ENCODE assay signal across 8 cellular contexts in genomic region chr9:112379177-112380101, GRCh38. TPM values are rescaled to one million over a fixed set of nuclear protein-coding genes. Genes with fewer than 3 reads are reported as not detected.
DNase-seq lines count a peak whose midpoint lies in the region; ATAC-seq and TF ChIP-seq lines count a peak whose summit lies in the region.

No MANE protein-coding gene starts in this region.

- H3K27me3 Mint-ChIP-seq in WTC11 (ENCODE audit: low read depth) (no peaks in the 10 kb centered on the region), immature natural killer cell (ENCODE audit: low read depth in 3 of 3) (peaks cover 5 to 17% (median 6%) of the 10 kb centered on the region in 3 donors)

- POLR2A ChIA-PET in WTC11 (lab: Charles Lee) = interaction anchor here (0.5 to 1.6 kb wide), 14 partner anchors 12 to 413 kb away, joined by 3 to 9 read pairs (median 4); partner anchors contain the start of genes INIP, KIAA1958 and PTBP3

- TF ChIP-seq CTCF in WTC11 (IDR thresholded peaks at IDR 0.05) (no peak), cardiac fibroblast (IDR thresholded peaks at IDR 0.05; ENCODE audit: low read depth, low read length) (no peak)

- peak overlapping the region; percentile 75 to 86 for H3K4me3 ChIP-seq in cardiac fibroblast (replicated peaks in 1 of 2; ENCODE audit: low read depth in 2 of 2, low read length in 2 of 2)

- H3K4me1 Mint-ChIP-seq in WTC11 (peaks cover 29% of the 10 kb centered on the region), immature natural killer cell (peaks cover 39 to 45% of the 10 kb centered on the region in 2 donors)

- H3K9me3 Mint-ChIP-seq in WTC11 = 0 out of 2 replicates have a peak, but pooled peaks cover 3% of the 10 kb centered on the region
- H3K9me3 Mint-ChIP-seq in immature natural killer cell = no peaks in the 10 kb centered on the region

- CTCF ChIA-PET in WTC11 (lab: Charles Lee) = interaction anchor here (0.6 to 2.8 kb wide), 16 partner anchors 13 to 490 kb away, joined by 3 to 30 read pairs (median 4); partner anchors contain the start of genes INIP and PTBP3

- peak overlapping the region; percentile 90 for H3K4me3 Mint-ChIP-seq in WTC11
- peak overlapping the region; percentile 98 to 100 (median 99) for H3K4me3 Mint-ChIP-seq in immature natural killer cell

- DNase-seq in AG08395 (ENCODE audit: low spot score) (peak; percentile 99), NCI-H2227 (lab: John Stamatoyannopoulos, UW; ENCODE audit: unreplicated experiment) (peak; percentile 97), WTC11 (ENCODE audit: low spot score) (peak; percentile 100), cardiac fibroblast (ENCODE audit: low read depth in 2 of 2) (peak; percentile 99), immature natural killer cell (peak; percentile 96 to 97 (median 97)), smooth muscle cell of the brain vasculature (ENCODE audit: low read depth, low spot score) (peak; percentile 96)

- H3K36me3 Mint-ChIP-seq in WTC11 (peaks cover 3% of the 10 kb centered on the region; the same call in 1 of the 2 replicates), immature natural killer cell (peaks cover 0 to 6% (median 0%) of the 10 kb centered on the region in 3 donors)

- ATAC-seq in GM18909 (IDR thresholded peaks at IDR 0.05; ENCODE audit: poor library complexity, unreplicated experiment) = peak; percentile 82
- peak; percentile 79 for ATAC-seq in HG03159 (IDR thresholded peaks at IDR 0.05; ENCODE audit: unreplicated experiment)
- ATAC-seq in WTC11 = peak; percentile 97

- peak overlapping the region; percentile 99 for H3K27ac Mint-ChIP-seq in WTC11
- peak overlapping the region; percentile 97 to 100 (median 98) for H3K27ac Mint-ChIP-seq in immature natural killer cell

TF ChIP-seq in WTC11, 78 proteins besides CTCF, POLR2A, EP300 and RAD21 (continues in another document):
- TF ChIP-seq HMGA2 (CRISPR knock-in tag; IDR thresholded peaks at IDR 0.05) = no peak
- no peak for TF ChIP-seq NR1H2 (CRISPR knock-in tag; IDR thresholded peaks at IDR 0.05)
- no peak for TF ChIP-seq RORB (CRISPR knock-in tag; IDR thresholded peaks at IDR 0.05)
- no peak for TF ChIP-seq ETV6 (CRISPR knock-in tag; IDR thresholded peaks at IDR 0.05)
- TF ChIP-seq ATF2 (CRISPR knock-in tag; IDR thresholded peaks at IDR 0.05; ENCODE audit: borderline replicate concordance, low read depth) = no peak
- TF ChIP-seq ZNF671 (CRISPR knock-in tag; IDR thresholded peaks at IDR 0.05) = no peak
- TF ChIP-seq FOXP4 (CRISPR knock-in tag; IDR thresholded peaks at IDR 0.05) = peak; percentile 56; the same call in 1 of the 2 replicates
- TF ChIP-seq E2F5 (CRISPR knock-in tag; IDR thresholded peaks at IDR 0.05) = peak; percentile 56
- TF ChIP-seq FOXK1 (CRISPR knock-in tag; IDR thresholded peaks at IDR 0.05) = no peak
- no peak for TF ChIP-seq GTF2I (CRISPR knock-in tag; conservative IDR thresholded peaks at IDR 0.05)
- no peak for TF ChIP-seq NFYB (CRISPR knock-in tag; conservative IDR thresholded peaks at IDR 0.05; ENCODE audit: low read depth)
- TF ChIP-seq NR3C1 (CRISPR knock-in tag; conservative IDR thresholded peaks at IDR 0.05; ENCODE audit: low read depth) = no peak
- TF ChIP-seq NR2C2 (CRISPR knock-in tag; IDR thresholded peaks at IDR 0.05) = no peak
- peak; percentile 56 for TF ChIP-seq FOXP1 (CRISPR knock-in tag; IDR thresholded peaks at IDR 0.05; ENCODE audit: borderline replicate concordance)
- TF ChIP-seq MAX (CRISPR knock-in tag; IDR thresholded peaks at IDR 0.05) = peak; percentile 82
- peak; percentile 84; the same call in 1 of the 2 replicates for TF ChIP-seq ZBTB21 (CRISPR knock-in tag; IDR thresholded peaks at IDR 0.05; ENCODE audit: borderline replicate concordance)
- TF ChIP-seq TEAD1 (CRISPR knock-in tag; IDR thresholded peaks at IDR 0.05) = peak; percentile 81; the same call in 1 of the 2 replicates
- no peak for TF ChIP-seq IRF1 (CRISPR knock-in tag; IDR thresholded peaks at IDR 0.05)
- TF ChIP-seq PRRX2 (CRISPR knock-in tag; IDR thresholded peaks at IDR 0.05) = no peak
- no peak for TF ChIP-seq NFATC4 (CRISPR knock-in tag; IDR thresholded peaks at IDR 0.05)
- TF ChIP-seq ZNF317 (CRISPR knock-in tag; IDR thresholded peaks at IDR 0.05; ENCODE audit: borderline replicate concordance, low read depth) = no peak
- peak; percentile 56; the same call in 1 of the 2 replicates for TF ChIP-seq SP1 (CRISPR knock-in tag; conservative IDR thresholded peaks at IDR 0.05)
- TF ChIP-seq PREB (CRISPR knock-in tag; IDR thresholded peaks at IDR 0.05; ENCODE audit: borderline replicate concordance) = no peak
- TF ChIP-seq ZNF423 (CRISPR knock-in tag; IDR thresholded peaks at IDR 0.05) = no peak
- 0 out of 2 replicates have a peak, but pooled peaks have one; percentile 22 for TF ChIP-seq USF1 (CRISPR knock-in tag; IDR thresholded peaks at IDR 0.05)
- no peak; the same call in 1 of the 2 replicates for TF ChIP-seq ZNF232 (CRISPR knock-in tag; IDR thresholded peaks at IDR 0.05)
- TF ChIP-seq ZNF416 (CRISPR knock-in tag; IDR thresholded peaks at IDR 0.05) = no peak; the same call in 1 of the 2 replicates
- TF ChIP-seq OVOL2 (CRISPR knock-in tag; IDR thresholded peaks at IDR 0.05; ENCODE audit: borderline replicate concordance) = no peak

RNA-seq across cellular contexts. Expression of gene HSDL2, which starts 0.5 kb away (rescaled TPM):
- 13.8 to 15.3 TPM (median 14.3 TPM) in 3 replicates for total RNA-seq in WTC11 (2021)
- 10 to 100 TPM; 17.6 to 21.5 (median 18.8) TPM for polyA plus RNA-seq in immature natural killer cell

RNA-seq across cellular contexts. Expression of gene PTBP3, which starts 46.0 kb away (rescaled TPM):
- 97.5 to 108 TPM (median 100 TPM) in 3 replicates for total RNA-seq in WTC11 (2021)
- polyA plus RNA-seq in immature natural killer cell = 10 to 100 TPM; 42.5 to 49.0 (median 42.9) TPM

Comparison
In these comparisons a context has a peak if more than half of its experiments do, and no peak if none do; other contexts are left out.
1. Peak in every context shown above with its lines: DNase-seq, ATAC-seq and H3K4me3 ChIP-seq.